20 cellular contexts compared by ENCODE assay signal in genomic region chr11:12831471-12832202, GRCh38.
DNase-seq lines count a peak whose midpoint lies in the region; ATAC-seq and TF ChIP-seq lines count a peak whose summit lies in the region.
"Had no signal": no experiment of that assay in that cellular context is flagged by ENCODE, and none has a peak within 500 bp of the region (broad histone marks: within the 10 kb centered on the region; RNA-seq: fewer than 3 reads in every experiment).

No MANE protein-coding gene starts in this region.

- peak overlapping the region; percentile 21 for H3K4ac ChIP-seq in trophoblast cell (ENCODE audit: low read depth, low read length)

- H3K9me3 ChIP-seq in RWPE2 (ENCODE audit: severe bottlenecking) (no peaks in the 10 kb centered on the region), trophoblast cell (ENCODE audit: insufficient read depth, low read depth, low read length) (no peaks in the 10 kb centered on the region)
- H3K9me3 ChIP-seq: heart left ventricle, tibial artery had no signal

- H3K36me3 ChIP-seq in RWPE2 (ENCODE audit: low read depth), result no peaks in the 10 kb centered on the region
- H3K36me3 ChIP-seq in trophoblast cell (ENCODE audit: control insufficient read depth in 1 of 2, insufficient read depth in 2 of 2, low read length in 2 of 2), result peaks cover 0 to 4% of the 10 kb centered on the region in 2 experiments
- H3K36me3 ChIP-seq: heart left ventricle, tibial artery had no signal

- H2AK5ac ChIP-seq in trophoblast cell (ENCODE audit: low read length), result no peak overlapping the region

- H2BK120ac ChIP-seq in trophoblast cell (ENCODE audit: insufficient read depth, low read length, poor library complexity), result no peak overlapping the region

- H3K4me2 ChIP-seq in trophoblast cell (ENCODE audit: low read length), result no peak overlapping the region

- H3K9ac ChIP-seq in trophoblast cell (ENCODE audit: low read length), result no peak overlapping the region

- H3K9me3 Mint-ChIP-seq in HFFc6, result no peaks in the 10 kb centered on the region
- H3K9me3 Mint-ChIP-seq: activated B cell treated with CpG ODN at 0.5 μM for 24 hours; activated T-helper 2 cell treated with anti-CD3 and anti-CD28 coated beads, Interferon-gamma antibody, Interleukin-2, Interleukin-4, amounts not matched to agents 10 μg/mL and 5 μg/mL and 100 μg/mL, durations not matched to agents 14 hours and 24 hours and 36 hours; T-helper 1 cell treated with Interleukin-12 subunit alpha and Interleukin-12 subunit beta and Interleukin-4 antibody, amounts not matched to agents 30 μg/mL and 1 μg/mL, for 36 hours had no signal

- no peak overlapping the region for H4K12ac ChIP-seq in trophoblast cell (ENCODE audit: low read depth, low read length)

- peak overlapping the region; percentile 69 for H3K27ac Mint-ChIP-seq in HFFc6
- H3K27ac Mint-ChIP-seq: activated B cell treated with CpG ODN at 0.5 μM for 24 hours; activated T-helper 2 cell treated with anti-CD3 and anti-CD28 coated beads, Interferon-gamma antibody, Interleukin-2, Interleukin-4, amounts not matched to agents 10 μg/mL and 5 μg/mL and 100 μg/mL, durations not matched to agents 14 hours and 24 hours and 36 hours; naive thymus-derived CD8-positive, alpha-beta T cell; stimulated activated memory B cell treated with anti-CD40 and anti-IgM and Interleukin-4, amounts not matched to agents 10 μg/mL and 1 μg/mL and 100 μg/mL, for 72 hours; T-helper 1 cell treated with Interleukin-12 subunit alpha and Interleukin-12 subunit beta and Interleukin-4 antibody, amounts not matched to agents 30 μg/mL and 1 μg/mL, for 36 hours had no signal

- no peak overlapping the region for H3K4me3 ChIP-seq in RWPE2 (ENCODE audit: severe bottlenecking)
- no peak overlapping the region for H3K4me3 ChIP-seq in trophoblast cell (ENCODE audit: low read depth, low read length)
- H3K4me3 ChIP-seq: heart left ventricle, tibial artery had no signal

- no peak overlapping the region for H2AFZ ChIP-seq in trophoblast cell (ENCODE audit: insufficient read depth, low read length, poor library complexity)

- H2BK5ac ChIP-seq in trophoblast cell (ENCODE audit: low read depth, low read length, poor library complexity), result no peak overlapping the region

- H3K23ac ChIP-seq in trophoblast cell (ENCODE audit: low read length), result no peak overlapping the region

- H3K27me3 ChIP-seq in RWPE2 (ENCODE audit: insufficient read depth, poor library complexity, severe bottlenecking), result no peaks in the 10 kb centered on the region
- no peaks in the 10 kb centered on the region for H3K27me3 ChIP-seq in trophoblast cell (ENCODE audit: insufficient read depth, low read length)
- H3K27me3 ChIP-seq: heart left ventricle, tibial artery had no signal

- peaks cover 57% of the 10 kb centered on the region for H3K36me3 Mint-ChIP-seq in HFFc6 (ENCODE audit: low read depth)
- H3K36me3 Mint-ChIP-seq: stimulated activated memory B cell treated with anti-CD40 and anti-IgM and Interleukin-4, amounts not matched to agents 10 μg/mL and 1 μg/mL and 100 μg/mL, for 72 hours had no signal

- no peaks in the 10 kb centered on the region for H3K79me1 ChIP-seq in trophoblast cell (ENCODE audit: low read length)

- H3K27ac ChIP-seq in RWPE2 (ENCODE audit: poor library complexity, severe bottlenecking), result peak overlapping the region; percentile 7
- H3K27ac ChIP-seq in trophoblast cell (ENCODE audit: low read depth, low read length), result no peak overlapping the region
- H3K27ac ChIP-seq: heart left ventricle, tibial artery had no signal

- H3K4me1 ChIP-seq in RWPE2 (ENCODE audit: insufficient read depth, poor library complexity, severe bottlenecking) (peaks cover 33% of the 10 kb centered on the region), trophoblast cell (ENCODE audit: control insufficient read depth in 1 of 2, insufficient read depth in 2 of 2, low read length in 2 of 2) (peaks cover 16 to 22% of the 10 kb centered on the region in 2 experiments)

- H2BK12ac ChIP-seq in trophoblast cell (ENCODE audit: low read length), result no peak overlapping the region

- no peak overlapping the region for H3K14ac ChIP-seq in trophoblast cell (ENCODE audit: low read length)

- H3K4me1 Mint-ChIP-seq in HFFc6 (ENCODE audit: low read depth), result peaks cover 86% of the 10 kb centered on the region

- no peak overlapping the region for H3K18ac ChIP-seq in trophoblast cell (ENCODE audit: low read length)

- peaks cover 14% of the 10 kb centered on the region for H3K79me2 ChIP-seq in trophoblast cell (ENCODE audit: control insufficient read depth, insufficient read depth, low read length, poor library complexity)

- WGBS in trophoblast cell (ENCODE audit: extremely low coverage, insufficient coverage, insufficient read length), result no CpG with 5 or more reads among the region's 5 CpGs

- no peak overlapping the region for H4K91ac ChIP-seq in trophoblast cell (ENCODE audit: low read depth, low read length)

- H3K4me3 Mint-ChIP-seq in HFFc6, result peak overlapping the region; percentile 22; the same call in 1 of the 2 replicates
- H3K4me3 Mint-ChIP-seq: activated B cell treated with CpG ODN at 0.5 μM for 24 hours; stimulated activated memory B cell treated with anti-CD40 and anti-IgM and Interleukin-4, amounts not matched to agents 10 μg/mL and 1 μg/mL and 100 μg/mL, for 72 hours; T-helper 1 cell treated with Interleukin-12 subunit alpha and Interleukin-12 subunit beta and Interleukin-4 antibody, amounts not matched to agents 30 μg/mL and 1 μg/mL, for 36 hours had no signal

- TF ChIP-seq CTCF in HFFc6 (IDR thresholded peaks at IDR 0.05) (no peak), RWPE2 (IDR thresholded peaks at IDR 0.05; ENCODE audit: poor library complexity, severe bottlenecking) (no peak)

- H4K8ac ChIP-seq in trophoblast cell (ENCODE audit: low read depth, low read length), result no peak overlapping the region

- DNase-seq in HFFc6 (no peak), NCI-H146 (lab: John Stamatoyannopoulos, UW) (peak; percentile 93), RWPE2 (ENCODE audit: low spot score) (no peak), trophoblast cell (peak; percentile 53 to 79), retina (no peak)
- DNase-seq: activated B cell treated with CpG ODN at 0.5 μM for 24 hours; Calu3; GDM1; heart left ventricle; mammary epithelial cell; naive thymus-derived CD8-positive, alpha-beta T cell; NCI-H2171 treated with DMSO at 0.1 percent for 48 hours; stimulated activated CD4-positive, alpha-beta T cell treated with anti-CD3 and anti-CD28 coated beads, Interleukin-12 subunit alpha, Interleukin-12 subunit beta, amount 100 ng/mL, for 4 hours; tibial artery had no signal

- H3K27me3 Mint-ChIP-seq in HFFc6 (ENCODE audit: insufficient read depth), result peaks cover 8% of the 10 kb centered on the region

- peak; percentile 58 for ATAC-seq in RWPE2 (ENCODE audit: low read depth)
- no peak for ATAC-seq in HG03135 (IDR thresholded peaks at IDR 0.05; ENCODE audit: unreplicated experiment)
- no peak for ATAC-seq in GM19452 (IDR thresholded peaks at IDR 0.05; ENCODE audit: unreplicated experiment)
- no peak for ATAC-seq in HG02884 (IDR thresholded peaks at IDR 0.05; ENCODE audit: unreplicated experiment)
- ATAC-seq: heart left ventricle; naive thymus-derived CD8-positive, alpha-beta T cell; stimulated activated memory B cell treated with anti-CD40 and anti-IgM and Interleukin-4, amounts not matched to agents 10 μg/mL and 1 μg/mL and 100 μg/mL, for 72 hours had no signal

Comparison
In these comparisons a context has a peak if more than half of its experiments do, and no peak if none do; other contexts are left out.
1. DNase-seq: peak in NCI-H146 (single experiment) and trophoblast cell (2 of 2); none in HFFc6 (single experiment), RWPE2 (single experiment) and retina (single experiment).